8 cellular contexts compared by ENCODE assay signal in genomic region chr6:107847844-107848802, GRCh38. TPM values are rescaled to one million over a fixed set of nuclear protein-coding genes. Genes with fewer than 3 reads are reported as not detected.
DNase-seq lines count a peak whose midpoint lies in the region; ATAC-seq and TF ChIP-seq lines count a peak whose summit lies in the region.

No MANE protein-coding gene starts in this region.

- no peaks in the 10 kb centered on the region for H3K27me3 Mint-ChIP-seq in CD4-positive, alpha-beta T cell

- DNase-seq in CD4-positive, alpha-beta T cell = peak; percentile 66 to 86 (median 74)
- DNase-seq in SJSA1 (ENCODE audit: low read depth in 1 of 2, low spot score in 2 of 2) (peak; percentile 88 to 89), nucleus accumbens (lab: John Stamatoyannopoulos, UW) (peak in 51 of 56 donors; percentile 20 to 87 (median 65))
- peak; percentile 62 to 76 (median 71) for DNase-seq in activated naive CD4-positive, alpha-beta T cell (lab: John Stamatoyannopoulos, UW)

- 0 to 11% methylated on average over 9 to 13 of the region's 52 CpGs for whole genome bisulfite sequencing in gastroesophageal sphincter (ENCODE audit: low coverage in 1 of 2), 2 donors

- no peak overlapping the region for H3K27ac ChIP-seq in CD4-positive, alpha-beta T cell (ENCODE audit: low read depth, low read length)
- H3K27ac ChIP-seq in SJSA1 = no peak overlapping the region
- H3K27ac ChIP-seq in gastroesophageal sphincter = no peak overlapping the region
- H3K27ac ChIP-seq in subcutaneous abdominal adipose tissue (ENCODE audit: low read depth, low read length) = no peak overlapping the region

- no peaks in the 10 kb centered on the region for H3K9me3 Mint-ChIP-seq in CD4-positive, alpha-beta T cell

- H3K27ac Mint-ChIP-seq in CD4-positive, alpha-beta T cell = peak overlapping the region; percentile 83

- POLR2A ChIA-PET in CD4-positive, alpha-beta T cell (lab: Charles Lee) = interaction anchor here (0.7 to 4.1 kb wide), 20 partner anchors 11 to 173 kb away, joined by 3 to 82 read pairs (median 5); partner anchors contain the start of gene SCML4

- H3K27me3 ChIP-seq in CD4-positive, alpha-beta T cell (ENCODE audit: control insufficient read depth, insufficient read depth, low read length) = no peaks in the 10 kb centered on the region
- no peaks in the 10 kb centered on the region for H3K27me3 ChIP-seq in SJSA1 (replicated peaks)
- H3K27me3 ChIP-seq in gastroesophageal sphincter = peaks cover 5% of the 10 kb centered on the region
- peaks cover 0 to 10% (median 5%) of the 10 kb centered on the region in 5 donors for H3K27me3 ChIP-seq in subcutaneous abdominal adipose tissue (ENCODE audit: control insufficient read depth in 5 of 5, insufficient read depth in 4 of 5, low read length in 5 of 5)

- no peaks in the 10 kb centered on the region for H3K36me3 Mint-ChIP-seq in CD4-positive, alpha-beta T cell (ENCODE audit: low read depth)

- H3K4me3 ChIP-seq in SJSA1 = peak overlapping the region; percentile 26
- peak overlapping the region; percentile 2 to 50 for H3K4me3 ChIP-seq in gastroesophageal sphincter
- peak overlapping the region; percentile 59 to 82 (median 67) for H3K4me3 ChIP-seq in subcutaneous abdominal adipose tissue (ENCODE audit: low read depth in 1 of 5, low read length in 5 of 5)

- peak; percentile 96 for TF ChIP-seq CTCF in CD4-positive, alpha-beta T cell (IDR thresholded peaks at IDR 0.05)
- TF ChIP-seq CTCF in LNCAP (IDR thresholded peaks at IDR 0.05) (peak; percentile 87), gastroesophageal sphincter (IDR thresholded peaks at IDR 0.05) (peak; percentile 86 to 98 (median 93))

- H3K9ac ChIP-seq in subcutaneous abdominal adipose tissue (ENCODE audit: low read length in 5 of 5) = peak overlapping the region in 3 of 5 donors; percentile 54 to 65 (median 62)

- TF ChIP-seq POLR2A in gastroesophageal sphincter (IDR thresholded peaks at IDR 0.05) = no peak

- peak; percentile 80 for ATAC-seq in CD4-positive, alpha-beta T cell (ENCODE audit: poor library complexity)
- peak; percentile 66 for ATAC-seq in GM21423 (IDR thresholded peaks at IDR 0.05; ENCODE audit: unreplicated experiment)
- peak; percentile 94 for ATAC-seq in gastroesophageal sphincter

- CTCF ChIA-PET in CD4-positive, alpha-beta T cell (lab: Charles Lee) = interaction anchor here (0.6 to 4.0 kb wide), 37 partner anchors 9 to 173 kb away, joined by 3 to 84 read pairs (median 6); partner anchors contain the start of genes SCML4 and SEC63

- H3K9me3 ChIP-seq in CD4-positive, alpha-beta T cell (ENCODE audit: control insufficient read depth, low read length) = no peaks in the 10 kb centered on the region
- H3K9me3 ChIP-seq in SJSA1 (replicated peaks) (no peaks in the 10 kb centered on the region), gastroesophageal sphincter (no peaks in the 10 kb centered on the region), subcutaneous abdominal adipose tissue (ENCODE audit: control insufficient read depth in 5 of 5, low read length in 5 of 5) (no peaks in the 10 kb centered on the region)

- intact Hi-C loops in CD4-positive, alpha-beta T cell (cut with DNase I, micrococcal nuclease) = loop anchor here (1.0 to 10.0 kb wide), 7 partner anchors 19 to 557 kb away; no protein-coding TSS in a partner anchor

- H3K36me3 ChIP-seq in SJSA1 (no peaks in the 10 kb centered on the region), gastroesophageal sphincter (no peaks in the 10 kb centered on the region), subcutaneous abdominal adipose tissue (ENCODE audit: control insufficient read depth in 5 of 5, insufficient read depth in 5 of 5, low read length in 5 of 5) (no peaks in the 10 kb centered on the region)

- no peak for TF ChIP-seq EP300 in gastroesophageal sphincter (IDR thresholded peaks at IDR 0.05)

- H3K4me3 Mint-ChIP-seq in CD4-positive, alpha-beta T cell = peak overlapping the region; percentile 88

- peaks cover 10% of the 10 kb centered on the region for H3K4me1 ChIP-seq in SJSA1 (replicated peaks)
- H3K4me1 ChIP-seq in gastroesophageal sphincter = peaks cover 0 to 11% (median 4%) of the 10 kb centered on the region in 3 donors
- H3K4me1 ChIP-seq in subcutaneous abdominal adipose tissue (ENCODE audit: control insufficient read depth in 5 of 5, insufficient read depth in 5 of 5, low read length in 5 of 5) = peaks cover 2 to 12% (median 10%) of the 10 kb centered on the region in 5 donors

- peaks cover 30% of the 10 kb centered on the region for H3K4me1 Mint-ChIP-seq in CD4-positive, alpha-beta T cell (ENCODE audit: low read depth)

RNA-seq across cellular contexts. Expression of gene SCML4, which starts 24.0 kb away (rescaled TPM):
- 10 to 100 TPM; 44.1 to 47.8 TPM for total RNA-seq in CD4-positive, alpha-beta T cell
- total RNA-seq in SJSA1 (2014; rRNA removed; shearing (Covaris generic)) = not detected in 2 replicates
- 1 to 10 TPM in 1 of 4 donors, under 1 TPM in 2, not detected in 1; 0.35 to 1.7 (median 0.54) TPM for total RNA-seq in gastroesophageal sphincter

Comparison
In these comparisons a context has a peak if more than half of its experiments do, and no peak if none do; other contexts are left out.
1. RNA of gene SCML4, which starts 24.0 kb away (total RNA-seq): 44.1 to 47.8 TPM in CD4-positive, alpha-beta T cell; 0.35 to 1.7 TPM in gastroesophageal sphincter and not detected in SJSA1; every median in the first group is over 10 times any median in the second.
2. Peak in every context shown above with its lines, with median percentiles within 50 percentile points of each other: ATAC-seq, DNase-seq, CTCF ChIP-seq and H3K4me3 ChIP-seq.